In the genomic region with DNA sequence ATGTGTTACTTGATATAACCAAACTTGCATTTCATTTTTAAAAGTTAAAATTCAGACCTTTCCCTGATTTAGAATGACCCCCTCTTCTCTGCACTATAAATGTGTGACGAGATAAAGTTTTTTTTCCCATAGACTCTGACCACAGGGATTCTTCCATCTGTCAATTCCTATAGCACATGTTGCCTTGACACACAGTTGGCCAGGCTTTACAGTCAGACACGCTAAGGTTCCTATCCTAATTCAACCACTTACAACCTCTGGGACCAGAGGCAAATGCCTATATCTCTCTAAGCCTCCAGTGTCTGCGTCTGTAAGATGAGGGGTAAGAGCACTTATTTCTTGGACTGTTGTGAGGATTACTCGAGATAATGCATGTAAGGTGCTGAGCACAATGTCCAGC, we compare ENCODE assay signal across 17 cellular contexts. TPM values are rescaled to one million over a fixed set of nuclear protein-coding genes. Genes with fewer than 3 reads are reported as not detected.
DNase-seq lines count a peak whose midpoint lies in the region; ATAC-seq and TF ChIP-seq lines count a peak whose summit lies in the region.
"Had no signal": no experiment of that assay in that cellular context is flagged by ENCODE, and none has a peak within 500 bp of the region (broad histone marks: within the 10 kb centered on the region; RNA-seq: fewer than 3 reads in every experiment).

No MANE protein-coding gene starts in this region.

- no peaks in the 10 kb centered on the region for H3K4me1 ChIP-seq in smooth muscle cell (ENCODE audit: low read depth)
- H3K4me1 ChIP-seq: heart right ventricle, thyroid gland had no signal

- POLR2A ChIA-PET in activated CD8-positive, alpha-beta T cell treated with anti-CD3 and anti-CD28 coated beads for 36 hours (lab: Charles Lee), result interaction anchor here (1.2 kb wide), 1 partner anchor 15 kb away, joined by 3 read pairs; no protein-coding TSS in a partner anchor
- POLR2A ChIA-PET in activated CD8-positive, alpha-beta T cell treated with anti-CD3 and anti-CD28 coated beads, Interleukin-2, amount 10 ng/mL, durations not matched to agents 7 days and 5 days (lab: Charles Lee), result interaction anchor here (0.7 kb wide), 1 partner anchor 211 kb away, joined by 3 read pairs; no protein-coding TSS in a partner anchor

- no peak overlapping the region for H2AFZ ChIP-seq in smooth muscle cell (ENCODE audit: low read depth)

- no peaks in the 10 kb centered on the region for H3K9me3 ChIP-seq in smooth muscle cell (replicated peaks; ENCODE audit: low read depth)
- H3K9me3 ChIP-seq: heart right ventricle, thyroid gland had no signal

- H3F3A ChIP-seq in smooth muscle cell (ENCODE audit: low read depth), result peaks cover 19% of the 10 kb centered on the region

- peaks cover 13% of the 10 kb centered on the region for H3K79me2 ChIP-seq in smooth muscle cell (ENCODE audit: low read depth)

- no peaks in the 10 kb centered on the region for H4K20me1 ChIP-seq in smooth muscle cell (ENCODE audit: low read depth)

- H3K4me3 Mint-ChIP-seq in activated CD8-positive, alpha-beta T cell treated with anti-CD3 and anti-CD28 coated beads for 36 hours, result no peak overlapping the region
- H3K4me3 Mint-ChIP-seq in activated CD8-positive, alpha-beta T cell treated with anti-CD3 and anti-CD28 coated beads, Interleukin-2, amount 10 ng/mL, durations not matched to agents 7 days and 5 days, result no peak overlapping the region
- H3K4me3 Mint-ChIP-seq in glutamatergic neuron (ENCODE audit: unreplicated experiment), result peak overlapping the region; percentile 72
- H3K4me3 Mint-ChIP-seq: T-helper 1 cell treated with Interleukin-12 subunit alpha and Interleukin-12 subunit beta and Interleukin-4 antibody, amounts not matched to agents 30 μg/mL and 1 μg/mL, for 36 hours had no signal

- H3K9ac ChIP-seq in smooth muscle cell (ENCODE audit: low read depth), result peak overlapping the region; percentile 39

- H3K27ac Mint-ChIP-seq in activated CD8-positive, alpha-beta T cell treated with anti-CD3 and anti-CD28 coated beads for 36 hours, result peak overlapping the region; percentile 17
- H3K27ac Mint-ChIP-seq in activated CD8-positive, alpha-beta T cell treated with anti-CD3 and anti-CD28 coated beads, Interleukin-2, amount 10 ng/mL, durations not matched to agents 7 days and 5 days, result no peak overlapping the region
- peak overlapping the region; percentile 65 for H3K27ac Mint-ChIP-seq in glutamatergic neuron (ENCODE audit: unreplicated experiment)
- H3K27ac Mint-ChIP-seq: T-helper 1 cell treated with Interleukin-12 subunit alpha and Interleukin-12 subunit beta and Interleukin-4 antibody, amounts not matched to agents 30 μg/mL and 1 μg/mL, for 36 hours had no signal

- H3K4me2 ChIP-seq in smooth muscle cell, result peak overlapping the region; percentile 50

- peaks cover 53% of the 10 kb centered on the region for H3K36me3 Mint-ChIP-seq in activated CD8-positive, alpha-beta T cell treated with anti-CD3 and anti-CD28 coated beads for 36 hours (ENCODE audit: low read depth)
- H3K36me3 Mint-ChIP-seq in activated CD8-positive, alpha-beta T cell treated with anti-CD3 and anti-CD28 coated beads, Interleukin-2, amount 10 ng/mL, durations not matched to agents 7 days and 5 days (ENCODE audit: low read depth), result peaks cover 63% of the 10 kb centered on the region
- H3K36me3 Mint-ChIP-seq in glutamatergic neuron (ENCODE audit: unreplicated experiment), result no peaks in the 10 kb centered on the region

- H3K27ac ChIP-seq in smooth muscle cell (ENCODE audit: low read depth), result peak overlapping the region; percentile 78
- H3K27ac ChIP-seq: heart right ventricle, thyroid gland had no signal

- H3K27me3 ChIP-seq in smooth muscle cell (ENCODE audit: low read depth), result no peaks in the 10 kb centered on the region
- H3K27me3 ChIP-seq: heart right ventricle, thyroid gland had no signal

- no peaks in the 10 kb centered on the region for H3K36me3 ChIP-seq in smooth muscle cell (ENCODE audit: low read depth)

- no peak for DNase-seq in activated CD8-positive, alpha-beta T cell treated with anti-CD3 and anti-CD28 coated beads for 36 hours
- no peak for DNase-seq in activated CD8-positive, alpha-beta T cell treated with anti-CD3 and anti-CD28 coated beads, Interleukin-2, amount 10 ng/mL, durations not matched to agents 7 days and 5 days
- DNase-seq in glutamatergic neuron (no peak), smooth muscle cell (lab: John Stamatoyannopoulos, UW; ENCODE audit: unreplicated experiment) (no peak), DMS114 treated with DMSO at 0.1 percent for 48 hours (lab: John Stamatoyannopoulos, UW; ENCODE audit: unreplicated experiment) (no peak), SKM-1 (lab: John Stamatoyannopoulos, UW; ENCODE audit: unreplicated experiment) (no peak)
- DNase-seq: ACHN; activated CD4-positive, alpha-beta T cell treated with anti-CD3 and anti-CD28 coated beads for 1 hour; heart right ventricle; NCI-H1694 treated with DMSO at 0.1 percent for 48 hours; NCI-H524 treated with DMSO at 0.1 percent for 48 hours; thyroid gland had no signal

- CTCF ChIA-PET in activated CD8-positive, alpha-beta T cell treated with anti-CD3 and anti-CD28 coated beads for 36 hours (lab: Charles Lee), result interaction anchor here (0.7 to 2.3 kb wide), 6 partner anchors 11 to 51 kb away, joined by 3 to 16 read pairs (median 6); no protein-coding TSS in a partner anchor
- CTCF ChIA-PET in activated CD8-positive, alpha-beta T cell treated with anti-CD3 and anti-CD28 coated beads, Interleukin-2, amount 10 ng/mL, durations not matched to agents 7 days and 5 days (lab: Charles Lee), result interaction anchor here (1.0 to 2.5 kb wide), 2 partner anchors 16 to 35 kb away, joined by 4 to 12 read pairs; no protein-coding TSS in a partner anchor

- intact Hi-C loops in activated CD8-positive, alpha-beta T cell treated with anti-CD3 and anti-CD28 coated beads for 36 hours (cut with micrococcal nuclease), result no loop called here

- H3K4me3 ChIP-seq in smooth muscle cell, result no peak overlapping the region
- H3K4me3 ChIP-seq: heart right ventricle, thyroid gland had no signal

- peaks cover 78% of the 10 kb centered on the region for H3K4me1 Mint-ChIP-seq in activated CD8-positive, alpha-beta T cell treated with anti-CD3 and anti-CD28 coated beads for 36 hours (ENCODE audit: low read depth)
- peaks cover 44% of the 10 kb centered on the region for H3K4me1 Mint-ChIP-seq in activated CD8-positive, alpha-beta T cell treated with anti-CD3 and anti-CD28 coated beads, Interleukin-2, amount 10 ng/mL, durations not matched to agents 7 days and 5 days (ENCODE audit: low read depth)
- peaks cover 18% of the 10 kb centered on the region for H3K4me1 Mint-ChIP-seq in glutamatergic neuron (ENCODE audit: low read depth, unreplicated experiment)

- WGBS in smooth muscle cell (ENCODE audit: low lambda C conversion rate), result 42% methylated on average over 4 of the region's 4 CpGs

- no peaks in the 10 kb centered on the region for H3K9me3 Mint-ChIP-seq in activated CD8-positive, alpha-beta T cell treated with anti-CD3 and anti-CD28 coated beads for 36 hours
- H3K9me3 Mint-ChIP-seq in activated CD8-positive, alpha-beta T cell treated with anti-CD3 and anti-CD28 coated beads, Interleukin-2, amount 10 ng/mL, durations not matched to agents 7 days and 5 days (ENCODE audit: insufficient read depth), result no peaks in the 10 kb centered on the region
- H3K9me3 Mint-ChIP-seq in glutamatergic neuron (ENCODE audit: unreplicated experiment), result peaks cover 4% of the 10 kb centered on the region
- H3K9me3 Mint-ChIP-seq: T-helper 1 cell treated with Interleukin-12 subunit alpha and Interleukin-12 subunit beta and Interleukin-4 antibody, amounts not matched to agents 30 μg/mL and 1 μg/mL, for 36 hours had no signal

- no peak for TF ChIP-seq CTCF in activated CD8-positive, alpha-beta T cell treated with anti-CD3 and anti-CD28 coated beads for 36 hours (IDR thresholded peaks at IDR 0.05)
- TF ChIP-seq CTCF in glutamatergic neuron (IDR thresholded peaks at IDR 0.05; ENCODE audit: partially characterized antibody, unreplicated experiment) (no peak), smooth muscle cell (IDR thresholded peaks at IDR 0.05; ENCODE audit: borderline replicate concordance, insufficient read depth, poor library complexity, severe bottlenecking) (no peak)

- no peaks in the 10 kb centered on the region for H3K27me3 Mint-ChIP-seq in activated CD8-positive, alpha-beta T cell treated with anti-CD3 and anti-CD28 coated beads for 36 hours
- no peaks in the 10 kb centered on the region for H3K27me3 Mint-ChIP-seq in activated CD8-positive, alpha-beta T cell treated with anti-CD3 and anti-CD28 coated beads, Interleukin-2, amount 10 ng/mL, durations not matched to agents 7 days and 5 days (ENCODE audit: low read depth)
- H3K27me3 Mint-ChIP-seq in glutamatergic neuron (ENCODE audit: unreplicated experiment), result peaks cover 2% of the 10 kb centered on the region

- no peak for ATAC-seq in activated CD8-positive, alpha-beta T cell treated with anti-CD3 and anti-CD28 coated beads for 36 hours
- ATAC-seq in activated CD8-positive, alpha-beta T cell treated with anti-CD3 and anti-CD28 coated beads, Interleukin-2, amount 10 ng/mL, durations not matched to agents 7 days and 5 days, result no peak
- ATAC-seq in SK-N-SH treated with all-trans-retinoic acid at 6 μM for 48 hours (peak; percentile 33), HG03571 (IDR thresholded peaks at IDR 0.05; ENCODE audit: unreplicated experiment) (no peak)
- ATAC-seq: heart right ventricle had no signal

RNA-seq across cellular contexts. Expression of a gene that starts 40.6 kb away (rescaled TPM):
- total RNA-seq in activated CD8-positive, alpha-beta T cell treated with anti-CD3 and anti-CD28 coated beads for 36 hours, result under 1 TPM; 0.38 to 0.54 TPM
- under 1 TPM; 0.05 to 0.11 TPM for total RNA-seq in activated CD8-positive, alpha-beta T cell treated with anti-CD3 and anti-CD28 coated beads, Interleukin-2, amount 10 ng/mL, durations not matched to agents 7 days and 5 days
- total RNA-seq in glutamatergic neuron (ENCODE audit: unreplicated experiment), result not detected
- 0.49 and 1.4 TPM in 2 replicates for total RNA-seq in smooth muscle cell
- polyA plus RNA-seq in smooth muscle cell, result 0.35 and 1.8 TPM in 2 replicates
- total RNA-seq: LHCN-M2 had no signal

RNA-seq across cellular contexts. Expression of a gene that starts 54.6 kb away (rescaled TPM):
- not detected for total RNA-seq in activated CD8-positive, alpha-beta T cell treated with anti-CD3 and anti-CD28 coated beads for 36 hours
- total RNA-seq in activated CD8-positive, alpha-beta T cell treated with anti-CD3 and anti-CD28 coated beads, Interleukin-2, amount 10 ng/mL, durations not matched to agents 7 days and 5 days, result not detected
- total RNA-seq in glutamatergic neuron (ENCODE audit: unreplicated experiment), result not detected
- not detected in 2 replicates for total RNA-seq in smooth muscle cell
- polyA plus RNA-seq in smooth muscle cell, result not detected in 2 replicates
- total RNA-seq: heart right ventricle, LHCN-M2, renal cortical epithelial cell, thyroid gland had no signal
- polyA plus RNA-seq: heart right ventricle had no signal
